In genomic region chr11:72243567-72244316, GRCh38 we compare ENCODE assay signal across 10 cellular contexts. TPM values are rescaled to one million over a fixed set of nuclear protein-coding genes. Genes with fewer than 3 reads are reported as not detected.
DNase-seq lines count a peak whose midpoint lies in the region; ATAC-seq and TF ChIP-seq lines count a peak whose summit lies in the region.
"Had no signal": no experiment of that assay in that cellular context is flagged by ENCODE, and none has a peak within 500 bp of the region (broad histone marks: within the 10 kb centered on the region; RNA-seq: fewer than 3 reads in every experiment).

Gene PHOX2A, minus strand, starts transcription at chr11:72244176. Its CDS starts 172 bp downstream, at chr11:72244004.

- 0 out of 2 replicates have a peak, but pooled peaks cover 3% of the 10 kb centered on the region for H4K20me1 ChIP-seq in Karpas-422 (ENCODE audit: insufficient read depth, low read depth, low read length)

- H3K4me3 ChIP-seq in iPS-11a (ENCODE audit: low read depth, low read length) (peak within 1 kb of the TSS; percentile 39), psoas muscle (peak within 1 kb of the TSS; percentile 38), Karpas-422 (ENCODE audit: low read length) (no peak within 1 kb of the TSS)

- H3K36me3 ChIP-seq in psoas muscle (ENCODE audit: insufficient read depth in 1 of 2, low read depth in 1 of 2) (no peaks in the 10 kb centered on the region), Karpas-422 (ENCODE audit: insufficient read depth, low read length) (no peaks in the 10 kb centered on the region)

- no peak for TF ChIP-seq CTCF in psoas muscle (IDR thresholded peaks at IDR 0.05)

- no peaks in the 10 kb centered on the region for H3K79me2 ChIP-seq in Karpas-422 (ENCODE audit: low read length)

- H2AFZ ChIP-seq in Karpas-422 (ENCODE audit: low read length), result no peak within 1 kb of the TSS

- H3K9me3 ChIP-seq in psoas muscle (no peaks in the 10 kb centered on the region), Karpas-422 (ENCODE audit: low read length) (no peaks in the 10 kb centered on the region)

- H3K27me3 ChIP-seq in psoas muscle (ENCODE audit: insufficient read depth in 3 of 3, low read length in 2 of 3), result peaks cover 2 to 65% (median 22%) of the 10 kb centered on the region in 3 donors
- H3K27me3 ChIP-seq in Karpas-422 (ENCODE audit: low read length), result no peaks in the 10 kb centered on the region

- no peak within 1 kb of the TSS for H3K27ac ChIP-seq in psoas muscle
- no peak within 1 kb of the TSS for H3K27ac ChIP-seq in Karpas-422 (ENCODE audit: low read length)

- WGBS in psoas muscle, 3 donors, result 8 to 17% (median 14%) methylated on average over 38 to 78 of the region's 78 CpGs

- H3K9ac ChIP-seq in Karpas-422 (ENCODE audit: low read length), result no peak within 1 kb of the TSS

- H3K4me2 ChIP-seq in Karpas-422 (ENCODE audit: low read depth, low read length, poor library complexity, severe bottlenecking), result no peak within 1 kb of the TSS

- DNase-seq in NCI-H146 (lab: John Stamatoyannopoulos, UW) (peak; percentile 34), NCI-H146 treated with DMSO at 0.1 percent for 48 hours (lab: John Stamatoyannopoulos, UW; ENCODE audit: unreplicated experiment) (no peak), psoas muscle (no peak), NCI-H345 (lab: John Stamatoyannopoulos, UW) (no peak), ACHN (no peak), Karpas-422 (no peak)
- DNase-seq: NCI-H2171 treated with DMSO at 0.1 percent for 48 hours had no signal

- in situ Hi-C loops in ACHN (cut with HindIII; ENCODE audit: low pct_ligation_motif_present, low pct_unique_long_range_greater_than_20kb, low sequenced_read_pairs), result no loop called here

- intact Hi-C loops in psoas muscle (cut with DNase I), result no loop called here

- ATAC-seq in SK-N-SH treated with all-trans-retinoic acid at 6 μM for 48 hours (peak; percentile 55), psoas muscle (no peak)

- H3K4me1 ChIP-seq in psoas muscle (no peaks in the 10 kb centered on the region), Karpas-422 (ENCODE audit: low read length) (no peaks in the 10 kb centered on the region)

- H3K9me2 ChIP-seq in Karpas-422 (replicated peaks; ENCODE audit: insufficient read depth, low read length), result no peaks in the 10 kb centered on the region

TF ChIP-seq in SK-N-SH treated with all-trans-retinoic acid at 6 μM for 48 hours, 23 proteins besides CTCF, POLR2A, EP300 and RAD21:
- TF ChIP-seq RARB (CRISPR knock-in tag; IDR thresholded peaks at IDR 0.05) (no peak), CSRNP3 (CRISPR knock-in tag; IDR thresholded peaks at IDR 0.05) (no peak), ZNF8 (CRISPR knock-in tag; IDR thresholded peaks at IDR 0.05) (no peak), TCF4 (CRISPR knock-in tag; IDR thresholded peaks at IDR 0.05; ENCODE audit: borderline replicate concordance) (no peak), BACH2 (CRISPR knock-in tag; IDR thresholded peaks at IDR 0.05; ENCODE audit: borderline replicate concordance) (no peak), ARNTL (CRISPR knock-in tag; IDR thresholded peaks at IDR 0.05; ENCODE audit: borderline replicate concordance, low read depth) (no peak), ISL1 (CRISPR knock-in tag; IDR thresholded peaks at IDR 0.05) (no peak), ZFP30 (CRISPR knock-in tag; IDR thresholded peaks at IDR 0.05) (no peak), SNAI2 (CRISPR knock-in tag; IDR thresholded peaks at IDR 0.05) (no peak), ESRRG (CRISPR knock-in tag; IDR thresholded peaks at IDR 0.05) (no peak), TSHZ2 (CRISPR knock-in tag; IDR thresholded peaks at IDR 0.05) (no peak), ZFP3 (CRISPR knock-in tag; IDR thresholded peaks at IDR 0.05) (no peak), PATZ1 (CRISPR knock-in tag; IDR thresholded peaks at IDR 0.05; ENCODE audit: borderline replicate concordance) (no peak), OSR1 (CRISPR knock-in tag; IDR thresholded peaks at IDR 0.05) (no peak), TOX (CRISPR knock-in tag; IDR thresholded peaks at IDR 0.05; ENCODE audit: borderline replicate concordance) (no peak), ZC3H10 (CRISPR knock-in tag; IDR thresholded peaks at IDR 0.05) (no peak), POU6F1 (CRISPR knock-in tag; IDR thresholded peaks at IDR 0.05; ENCODE audit: borderline replicate concordance, low read depth) (no peak), CSDC2 (CRISPR knock-in tag; IDR thresholded peaks at IDR 0.05) (no peak)
- TF ChIP-seq, protein P1, sequence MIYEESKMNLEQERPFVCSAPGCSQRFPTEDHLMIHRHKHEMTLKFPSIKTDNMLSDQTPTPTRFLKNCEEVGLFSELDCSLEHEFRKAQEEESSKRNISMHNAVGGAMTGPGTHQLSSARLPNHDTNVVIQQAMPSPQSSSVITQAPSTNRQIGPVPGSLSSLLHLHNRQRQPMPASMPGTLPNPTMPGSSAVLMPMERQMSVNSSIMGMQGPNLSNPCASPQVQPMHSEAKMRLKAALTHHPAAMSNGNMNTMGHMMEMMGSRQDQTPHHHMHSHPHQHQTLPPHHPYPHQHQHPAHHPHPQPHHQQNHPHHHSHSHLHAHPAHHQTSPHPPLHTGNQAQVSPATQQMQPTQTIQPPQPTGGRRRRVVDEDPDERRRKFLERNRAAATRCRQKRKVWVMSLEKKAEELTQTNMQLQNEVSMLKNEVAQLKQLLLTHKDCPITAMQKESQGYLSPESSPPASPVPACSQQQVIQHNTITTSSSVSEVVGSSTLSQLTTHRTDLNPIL (CRISPR knock-in tag; IDR thresholded peaks at IDR 0.05; ENCODE audit: low read depth), result no peak

RNA-seq across cellular contexts. Expression of gene PHOX2A, which starts in this region (rescaled TPM):
- not detected for total RNA-seq in psoas muscle
- under 1 TPM in 1 of 3 donors, not detected in 2; 0.07 TPM for polyA plus RNA-seq in psoas muscle
- not detected in 2 replicates for total RNA-seq in Karpas-422 (2014; rRNA removed; shearing (Covaris generic); ENCODE audit: low replicate concordance)
- total RNA-seq: A172 had no signal
